19 cellular contexts compared by ENCODE assay signal in genomic region chr4:23438764-23439163, GRCh38.
DNase-seq lines count a peak whose midpoint lies in the region; ATAC-seq, FAIRE-seq and TF ChIP-seq lines count a peak whose summit lies in the region.
"Had no signal": no experiment of that assay in that cellular context is flagged by ENCODE, and none has a peak within 500 bp of the region (broad histone marks: within the 10 kb centered on the region; RNA-seq: fewer than 3 reads in every experiment).

No MANE protein-coding gene starts in this region.

- no peaks in the 10 kb centered on the region for H4K20me1 ChIP-seq in neural progenitor cell (ENCODE audit: low read depth)

- H3K4me1 Mint-ChIP-seq in neural progenitor cell: no peaks in the 10 kb centered on the region

- no peaks in the 10 kb centered on the region for H3K4me1 ChIP-seq in neural progenitor cell
- H3K4me1 ChIP-seq: BE2C had no signal

- H3K4me3 Mint-ChIP-seq in neural progenitor cell: no peak overlapping the region
- H3K4me3 Mint-ChIP-seq: CD4-positive, alpha-beta T cell had no signal

- H3K27ac ChIP-seq in neural progenitor cell: no peak overlapping the region
- H3K27ac ChIP-seq: 22Rv1, KMS-11, RWPE1 had no signal

- DNase-seq in DMS53 (lab: John Stamatoyannopoulos, UW): peak; percentile 5
- no peak for DNase-seq in DMS53 treated with DMSO at 0.1 percent for 48 hours (lab: John Stamatoyannopoulos, UW; ENCODE audit: unreplicated experiment)
- DNase-seq in MG63: peak; percentile 4
- DNase-seq in bronchial epithelial cell (ENCODE audit: low read depth): peak; percentile 28
- peak; percentile 74 for DNase-seq in kidney tubule cell (ENCODE audit: low spot score)
- DNase-seq in NCI-H1694 treated with DMSO at 0.1 percent for 48 hours (lab: John Stamatoyannopoulos, UW): no peak
- no peak for DNase-seq in neural progenitor cell (ENCODE audit: low spot score)
- DNase-seq: BE2C; CD4-positive, alpha-beta T cell; DMS79 treated with DMSO at 0.1 percent for 48 hours; H7; MM.1S; NCI-H1105; NCI-H1694 had no signal

- no peak overlapping the region for H3K9ac ChIP-seq in neural progenitor cell
- H3K9ac ChIP-seq: KMS-11 had no signal

- H3K27me3 ChIP-seq in MG63: no peaks in the 10 kb centered on the region
- no peaks in the 10 kb centered on the region for H3K27me3 ChIP-seq in bronchial epithelial cell (ENCODE audit: control insufficient read depth, insufficient read depth, low read length)
- H3K27me3 ChIP-seq in neural progenitor cell: no peaks in the 10 kb centered on the region
- H3K27me3 ChIP-seq: BE2C had no signal

- no peaks in the 10 kb centered on the region for H3F3A ChIP-seq in neural progenitor cell (ENCODE audit: low read depth)

- TF ChIP-seq CTCF in bronchial epithelial cell (IDR thresholded peaks at IDR 0.05; ENCODE audit: insufficient read depth, low read length, severe bottlenecking): no peak
- no peak for TF ChIP-seq CTCF in neural progenitor cell (IDR thresholded peaks at IDR 0.05)

- H3K9me3 ChIP-seq in MG63 (no peaks in the 10 kb centered on the region), neural progenitor cell (ENCODE audit: low read depth) (no peaks in the 10 kb centered on the region)
- H3K9me3 ChIP-seq: BE2C had no signal

- no peaks in the 10 kb centered on the region for H3K36me3 Mint-ChIP-seq in neural progenitor cell

- no peak for ATAC-seq in esophagus mucosa

- H3K27ac Mint-ChIP-seq in neural progenitor cell: no peak overlapping the region
- H3K27ac Mint-ChIP-seq: CD4-positive, alpha-beta T cell had no signal

- H3K4me3 ChIP-seq in MG63: no peak overlapping the region
- no peak overlapping the region for H3K4me3 ChIP-seq in bronchial epithelial cell (ENCODE audit: low read depth, low read length)
- H3K4me3 ChIP-seq in neural progenitor cell: no peak overlapping the region

- FAIRE-seq in bronchial epithelial cell (lab: Jason Lieb, UNC): peak; percentile 28
- FAIRE-seq: G401.6 had no signal

- H3K36me3 ChIP-seq in MG63: no peaks in the 10 kb centered on the region
- no peaks in the 10 kb centered on the region for H3K36me3 ChIP-seq in bronchial epithelial cell (ENCODE audit: control insufficient read depth, insufficient read depth, low read length)
- no peaks in the 10 kb centered on the region for H3K36me3 ChIP-seq in neural progenitor cell
- H3K36me3 ChIP-seq: BE2C had no signal

- H3K79me2 ChIP-seq in neural progenitor cell (ENCODE audit: low read depth): no peaks in the 10 kb centered on the region

- H3K9me3 Mint-ChIP-seq in neural progenitor cell: peaks cover 3% of the 10 kb centered on the region
- H3K9me3 Mint-ChIP-seq: CD4-positive, alpha-beta T cell had no signal

- H3K27me3 Mint-ChIP-seq in neural progenitor cell (ENCODE audit: insufficient read depth, low read depth): no peaks in the 10 kb centered on the region
- H3K27me3 Mint-ChIP-seq: CD4-positive, alpha-beta T cell had no signal

- H3K4me2 ChIP-seq in neural progenitor cell: no peak overlapping the region
- H3K4me2 ChIP-seq: KMS-11 had no signal

- H2AFZ ChIP-seq in neural progenitor cell (replicated peaks): no peak overlapping the region

Comparison
In these comparisons a context has a peak if more than half of its experiments do, and no peak if none do; other contexts are left out.
1. DNase-seq: peak in DMS53 (single experiment), MG63 (single experiment), bronchial epithelial cell (single experiment) and kidney tubule cell (single experiment); none in DMS53 treated with DMSO at 0.1 percent for 48 hours (single experiment), NCI-H1694 treated with DMSO at 0.1 percent for 48 hours (single experiment) and neural progenitor cell (single experiment).